ENCODE assay signal across 14 cellular contexts in genomic region chr9:136958473-136958872, GRCh38. TPM values are rescaled to one million over a fixed set of nuclear protein-coding genes. Genes with fewer than 3 reads are reported as not detected.
DNase-seq lines count a peak whose midpoint lies in the region; ATAC-seq and TF ChIP-seq lines count a peak whose summit lies in the region.
"Had no signal": no experiment of that assay in that cellular context is flagged by ENCODE, and none has a peak within 500 bp of the region (broad histone marks: within the 10 kb centered on the region; RNA-seq: fewer than 3 reads in every experiment).

No MANE protein-coding gene starts in this region.

- H3K36me3 Mint-ChIP-seq in T-cell (no peaks in the 10 kb centered on the region), immature natural killer cell (peaks cover 6 to 7% (median 7%) of the 10 kb centered on the region in 3 donors)
- no peaks in the 10 kb centered on the region for H3K36me3 Mint-ChIP-seq in stimulated activated effector memory CD8-positive, alpha-beta T cell treated with anti-CD3 and anti-CD28 coated beads, Interleukin-12 subunit alpha, Interleukin-12 subunit beta, amount 100 ng/mL, for 72 hours
- H3K36me3 Mint-ChIP-seq in activated CD8-positive, alpha-beta T cell treated with anti-CD3 and anti-CD28 coated beads, Interleukin-2, amount 10 ng/mL, durations not matched to agents 7 days and 5 days (ENCODE audit: low read depth), result no peaks in the 10 kb centered on the region
- H3K36me3 Mint-ChIP-seq: CD14-positive monocyte had no signal

- DNase-seq in T-cell (no peak), immature natural killer cell (no peak), NCI-H1417 treated with DMSO at 0.1 percent for 48 hours (lab: John Stamatoyannopoulos, UW) (no peak), NCI-H69 (lab: John Stamatoyannopoulos, UW) (no peak)
- no peak for DNase-seq in stimulated activated effector memory CD8-positive, alpha-beta T cell treated with anti-CD3 and anti-CD28 coated beads, Interleukin-12 subunit alpha, Interleukin-12 subunit beta, amount 100 ng/mL, for 72 hours (ENCODE audit: low spot score in 2 of 2)
- no peak for DNase-seq in activated CD8-positive, alpha-beta T cell treated with anti-CD3 and anti-CD28 coated beads, Interleukin-2, amount 10 ng/mL, durations not matched to agents 7 days and 5 days
- DNase-seq: HCEC 1CT had no signal

- H3K9me3 Mint-ChIP-seq in T-cell, result peaks cover 0 to 2% (median 0%) of the 10 kb centered on the region in 3 donors
- H3K9me3 Mint-ChIP-seq in immature natural killer cell, result peaks cover 0 to 5% (median 0%) of the 10 kb centered on the region in 6 donors
- peaks cover 5% of the 10 kb centered on the region for H3K9me3 Mint-ChIP-seq in stimulated activated effector memory CD8-positive, alpha-beta T cell treated with anti-CD3 and anti-CD28 coated beads, Interleukin-12 subunit alpha, Interleukin-12 subunit beta, amount 100 ng/mL, for 72 hours
- no peaks in the 10 kb centered on the region for H3K9me3 Mint-ChIP-seq in activated CD8-positive, alpha-beta T cell treated with anti-CD3 and anti-CD28 coated beads, Interleukin-2, amount 10 ng/mL, durations not matched to agents 7 days and 5 days (ENCODE audit: insufficient read depth)

- no peaks in the 10 kb centered on the region for H3K27me3 Mint-ChIP-seq in T-cell
- H3K27me3 Mint-ChIP-seq in immature natural killer cell (ENCODE audit: low read depth in 3 of 3), result peaks cover 4 to 8% (median 5%) of the 10 kb centered on the region in 3 donors
- no peaks in the 10 kb centered on the region for H3K27me3 Mint-ChIP-seq in activated CD8-positive, alpha-beta T cell treated with anti-CD3 and anti-CD28 coated beads, Interleukin-2, amount 10 ng/mL, durations not matched to agents 7 days and 5 days (ENCODE audit: low read depth)

- H3K27ac ChIP-seq in HEK293 (ENCODE audit: extremely low read depth, low read depth, low read length), result no peak overlapping the region
- H3K27ac ChIP-seq: A549, HL-60 had no signal

- H3K27ac Mint-ChIP-seq in T-cell, result peak overlapping the region; percentile 27 to 52
- H3K27ac Mint-ChIP-seq in immature natural killer cell, result peak overlapping the region; percentile 37 to 98 (median 81)
- H3K27ac Mint-ChIP-seq in stimulated activated effector memory CD8-positive, alpha-beta T cell treated with anti-CD3 and anti-CD28 coated beads, Interleukin-12 subunit alpha, Interleukin-12 subunit beta, amount 100 ng/mL, for 72 hours, result peak overlapping the region; percentile 43
- no peak overlapping the region for H3K27ac Mint-ChIP-seq in activated CD8-positive, alpha-beta T cell treated with anti-CD3 and anti-CD28 coated beads, Interleukin-2, amount 10 ng/mL, durations not matched to agents 7 days and 5 days
- H3K27ac Mint-ChIP-seq: CD14-positive monocyte had no signal

- CTCF ChIA-PET in HEK293 (lab: Yijun Ruan, JAX), result interaction anchor here (0.6 kb wide), 1 partner anchor 13 kb away, joined by 5 read pairs; the partner anchor contains the start of gene C8G
- CTCF ChIA-PET in T-cell (lab: Charles Lee), result no interaction called here
- CTCF ChIA-PET in activated CD8-positive, alpha-beta T cell treated with anti-CD3 and anti-CD28 coated beads, Interleukin-2, amount 10 ng/mL, durations not matched to agents 7 days and 5 days (lab: Charles Lee), result no interaction called here

- no peaks in the 10 kb centered on the region for H3K36me3 ChIP-seq in HEK293 (ENCODE audit: control insufficient read depth in 2 of 2, insufficient read depth in 1 of 2, low read length in 2 of 2)

- H3K9me3 ChIP-seq in HEK293 (ENCODE audit: control insufficient read depth, insufficient read depth, low read depth, low read length), result no peaks in the 10 kb centered on the region
- H3K9me3 ChIP-seq: A549 had no signal

- no peak for TF ChIP-seq CTCF in HEK293 (tag by site-specific recombination; IDR thresholded peaks at IDR 0.05)

- no peaks in the 10 kb centered on the region for H3K4me1 ChIP-seq in HEK293 (ENCODE audit: control insufficient read depth, insufficient read depth, low read length)
- H3K4me1 ChIP-seq: A549 had no signal

- H3K4me3 ChIP-seq in HEK293 (ENCODE audit: low read depth, low read length), result no peak overlapping the region
- H3K4me3 ChIP-seq: A549 had no signal

- H3K4me1 Mint-ChIP-seq in T-cell (peaks cover 10 to 35% (median 29%) of the 10 kb centered on the region in 3 donors), immature natural killer cell (peaks cover 59 to 72% of the 10 kb centered on the region in 2 donors)
- H3K4me1 Mint-ChIP-seq in stimulated activated effector memory CD8-positive, alpha-beta T cell treated with anti-CD3 and anti-CD28 coated beads, Interleukin-12 subunit alpha, Interleukin-12 subunit beta, amount 100 ng/mL, for 72 hours, result peaks cover 65% of the 10 kb centered on the region
- H3K4me1 Mint-ChIP-seq in activated CD8-positive, alpha-beta T cell treated with anti-CD3 and anti-CD28 coated beads, Interleukin-2, amount 10 ng/mL, durations not matched to agents 7 days and 5 days (ENCODE audit: low read depth), result peaks cover 35% of the 10 kb centered on the region
- H3K4me1 Mint-ChIP-seq: CD14-positive monocyte had no signal

- POLR2A ChIA-PET in HEK293 (lab: Yijun Ruan, JAX) (no interaction called here), T-cell (lab: Charles Lee) (no interaction called here)
- POLR2A ChIA-PET in activated CD8-positive, alpha-beta T cell treated with anti-CD3 and anti-CD28 coated beads, Interleukin-2, amount 10 ng/mL, durations not matched to agents 7 days and 5 days (lab: Charles Lee), result no interaction called here

- no peak for ATAC-seq in T-cell (replicated peaks in 1 of 4)
- no peak for ATAC-seq in stimulated activated effector memory CD8-positive, alpha-beta T cell treated with anti-CD3 and anti-CD28 coated beads, Interleukin-12 subunit alpha, Interleukin-12 subunit beta, amount 100 ng/mL, for 72 hours
- ATAC-seq in activated CD8-positive, alpha-beta T cell treated with anti-CD3 and anti-CD28 coated beads, Interleukin-2, amount 10 ng/mL, durations not matched to agents 7 days and 5 days, result no peak
- ATAC-seq: A549 had no signal

- no peak overlapping the region for H3K4me3 Mint-ChIP-seq in T-cell
- peak overlapping the region; percentile 44 to 65 (median 49) for H3K4me3 Mint-ChIP-seq in immature natural killer cell
- no peak overlapping the region for H3K4me3 Mint-ChIP-seq in stimulated activated effector memory CD8-positive, alpha-beta T cell treated with anti-CD3 and anti-CD28 coated beads, Interleukin-12 subunit alpha, Interleukin-12 subunit beta, amount 100 ng/mL, for 72 hours
- no peak overlapping the region for H3K4me3 Mint-ChIP-seq in activated CD8-positive, alpha-beta T cell treated with anti-CD3 and anti-CD28 coated beads, Interleukin-2, amount 10 ng/mL, durations not matched to agents 7 days and 5 days
- H3K4me3 Mint-ChIP-seq: CD14-positive monocyte had no signal

TF ChIP-seq in HEK293, 187 proteins besides CTCF, POLR2A, EP300 and RAD21:
- TF ChIP-seq REST (tag by site-specific recombination; IDR thresholded peaks at IDR 0.05), result no peak
- 0 out of 2 replicates have a peak, but pooled peaks have one; percentile 49 for TF ChIP-seq ZNF600 (tag by site-specific recombination; IDR thresholded peaks at IDR 0.05)
TF ChIP-seq in HEK293: peak in this region for 1.

RNA-seq across cellular contexts. Expression of gene LCN12, which starts 6.4 kb away (rescaled TPM):
- total RNA-seq in T-cell, result 1 to 10 TPM; 1.1 to 3.3 (median 2.2) TPM
- polyA plus RNA-seq in immature natural killer cell, result not detected
- total RNA-seq in activated CD8-positive, alpha-beta T cell treated with anti-CD3 and anti-CD28 coated beads, Interleukin-2, amount 10 ng/mL, durations not matched to agents 7 days and 5 days, result 1 to 10 TPM; 1.0 to 1.7 TPM
- total RNA-seq: Daoy, H4 had no signal
- polyA plus RNA-seq: AG04450, CD14-positive monocyte had no signal

RNA-seq across cellular contexts. Expression of gene C8G, which starts 13.4 kb away (rescaled TPM):
- 1 to 10 TPM; 1.7 to 3.8 (median 3.2) TPM for total RNA-seq in T-cell
- 1 to 10 TPM; 1.7 to 5.1 (median 2.1) TPM for polyA plus RNA-seq in immature natural killer cell
- 1 to 10 TPM; 1.4 to 1.5 TPM for total RNA-seq in activated CD8-positive, alpha-beta T cell treated with anti-CD3 and anti-CD28 coated beads, Interleukin-2, amount 10 ng/mL, durations not matched to agents 7 days and 5 days
- total RNA-seq: Daoy, H4 had no signal

RNA-seq across cellular contexts. Expression of gene FBXW5, which starts 13.9 kb away (rescaled TPM):
- 100 to 1,000 TPM in 3 of 5 donors, 10 to 100 TPM in 2; 60.9 to 161 (median 145) TPM for total RNA-seq in T-cell
- polyA plus RNA-seq in immature natural killer cell, result 100 to 1,000 TPM; 120 to 211 (median 120) TPM
- total RNA-seq in activated CD8-positive, alpha-beta T cell treated with anti-CD3 and anti-CD28 coated beads, Interleukin-2, amount 10 ng/mL, durations not matched to agents 7 days and 5 days, result 100 to 1,000 TPM; 103 to 104 TPM

RNA-seq across cellular contexts. Expression of gene PTGDS, which starts 18.8 kb away (rescaled TPM):
- 10 to 100 TPM in 4 of 5 donors, 1 to 10 TPM in 1; 9.6 to 56.6 (median 26.4) TPM for total RNA-seq in T-cell
- 100 to 1,000 TPM in 2 of 3 donors, 10 to 100 TPM in 1; 93.2 to 201 (median 164) TPM for polyA plus RNA-seq in immature natural killer cell
- total RNA-seq in activated CD8-positive, alpha-beta T cell treated with anti-CD3 and anti-CD28 coated beads, Interleukin-2, amount 10 ng/mL, durations not matched to agents 7 days and 5 days, result 1 to 10 TPM; 1.2 to 1.4 TPM
- total RNA-seq: Daoy, H4 had no signal

RNA-seq across cellular contexts. Expression of gene LCNL1, which starts 24.3 kb away (rescaled TPM):
- total RNA-seq in T-cell, result 1 to 10 TPM in 3 of 5 donors, under 1 TPM in 2; 0.29 to 2.2 (median 1.3) TPM
- not detected for polyA plus RNA-seq in immature natural killer cell
- not detected for total RNA-seq in activated CD8-positive, alpha-beta T cell treated with anti-CD3 and anti-CD28 coated beads, Interleukin-2, amount 10 ng/mL, durations not matched to agents 7 days and 5 days
- total RNA-seq: Daoy, H4 had no signal
- polyA plus RNA-seq: CD14-positive monocyte had no signal

Comparison
In these comparisons a context has a peak if more than half of its experiments do, and no peak if none do; other contexts are left out.
1. H3K4me3 Mint-ChIP-seq: peak in immature natural killer cell (5 of 5); none in T-cell (0 of 3), stimulated activated effector memory CD8-positive, alpha-beta T cell treated with anti-CD3 and anti-CD28 coated beads, Interleukin-12 subunit alpha, Interleukin-12 subunit beta, amount 100 ng/mL, for 72 hours (single experiment) and activated CD8-positive, alpha-beta T cell treated with anti-CD3 and anti-CD28 coated beads, Interleukin-2, amount 10 ng/mL, durations not matched to agents 7 days and 5 days (single experiment).